Comparison of ENCODE assay signal across 1 cellular context in the genomic region with DNA sequence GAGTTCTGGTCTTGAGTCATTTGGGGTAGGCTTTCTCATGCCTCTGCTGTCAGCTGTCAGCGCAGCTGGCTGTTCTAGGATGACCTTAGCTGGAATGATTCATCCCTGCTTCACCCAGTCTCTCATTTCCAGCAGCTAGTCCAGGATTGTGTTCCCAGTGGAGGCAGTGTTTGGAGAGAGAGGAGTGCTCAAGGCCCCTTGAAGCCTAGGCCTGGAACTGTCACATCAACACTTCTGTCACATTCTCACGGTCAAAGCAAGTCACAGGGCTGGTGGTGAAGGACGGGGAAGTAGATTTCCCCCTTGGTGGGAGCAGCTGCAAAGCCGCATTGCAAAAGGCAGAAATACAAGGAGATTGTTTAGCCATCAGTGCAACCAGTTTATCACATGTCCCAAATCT.
TF ChIP-seq lines count a peak whose summit lies in the region.

No MANE protein-coding gene starts in this region.

TF ChIP-seq in SK-N-SH treated with all-trans-retinoic acid at 6 μM for 48 hours, 23 proteins besides CTCF, POLR2A, EP300 and RAD21 (continued from another document):
- TF ChIP-seq, protein P1, sequence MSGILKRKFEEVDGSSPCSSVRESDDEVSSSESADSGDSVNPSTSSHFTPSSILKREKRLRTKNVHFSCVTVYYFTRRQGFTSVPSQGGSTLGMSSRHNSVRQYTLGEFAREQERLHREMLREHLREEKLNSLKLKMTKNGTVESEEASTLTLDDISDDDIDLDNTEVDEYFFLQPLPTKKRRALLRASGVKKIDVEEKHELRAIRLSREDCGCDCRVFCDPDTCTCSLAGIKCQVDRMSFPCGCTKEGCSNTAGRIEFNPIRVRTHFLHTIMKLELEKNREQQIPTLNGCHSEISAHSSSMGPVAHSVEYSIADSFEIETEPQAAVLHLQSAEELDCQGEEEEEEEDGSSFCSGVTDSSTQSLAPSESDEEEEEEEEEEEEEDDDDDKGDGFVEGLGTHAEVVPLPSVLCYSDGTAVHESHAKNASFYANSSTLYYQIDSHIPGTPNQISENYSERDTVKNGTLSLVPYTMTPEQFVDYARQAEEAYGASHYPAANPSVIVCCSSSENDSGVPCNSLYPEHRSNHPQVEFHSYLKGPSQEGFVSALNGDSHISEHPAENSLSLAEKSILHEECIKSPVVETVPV (CRISPR knock-in tag; IDR thresholded peaks at IDR 0.05), result no peak
- TF ChIP-seq, protein P2, sequence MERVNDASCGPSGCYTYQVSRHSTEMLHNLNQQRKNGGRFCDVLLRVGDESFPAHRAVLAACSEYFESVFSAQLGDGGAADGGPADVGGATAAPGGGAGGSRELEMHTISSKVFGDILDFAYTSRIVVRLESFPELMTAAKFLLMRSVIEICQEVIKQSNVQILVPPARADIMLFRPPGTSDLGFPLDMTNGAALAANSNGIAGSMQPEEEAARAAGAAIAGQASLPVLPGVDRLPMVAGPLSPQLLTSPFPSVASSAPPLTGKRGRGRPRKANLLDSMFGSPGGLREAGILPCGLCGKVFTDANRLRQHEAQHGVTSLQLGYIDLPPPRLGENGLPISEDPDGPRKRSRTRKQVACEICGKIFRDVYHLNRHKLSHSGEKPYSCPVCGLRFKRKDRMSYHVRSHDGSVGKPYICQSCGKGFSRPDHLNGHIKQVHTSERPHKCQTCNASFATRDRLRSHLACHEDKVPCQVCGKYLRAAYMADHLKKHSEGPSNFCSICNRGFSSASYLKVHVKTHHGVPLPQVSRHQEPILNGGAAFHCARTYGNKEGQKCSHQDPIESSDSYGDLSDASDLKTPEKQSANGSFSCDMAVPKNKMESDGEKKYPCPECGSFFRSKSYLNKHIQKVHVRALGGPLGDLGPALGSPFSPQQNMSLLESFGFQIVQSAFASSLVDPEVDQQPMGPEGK (CRISPR knock-in tag; IDR thresholded peaks at IDR 0.05; ENCODE audit: borderline replicate concordance), result no peak
- no peak for TF ChIP-seq PPARA (CRISPR knock-in tag; IDR thresholded peaks at IDR 0.05; ENCODE audit: borderline replicate concordance)
